8 cellular contexts compared by ENCODE assay signal in the genomic region with DNA sequence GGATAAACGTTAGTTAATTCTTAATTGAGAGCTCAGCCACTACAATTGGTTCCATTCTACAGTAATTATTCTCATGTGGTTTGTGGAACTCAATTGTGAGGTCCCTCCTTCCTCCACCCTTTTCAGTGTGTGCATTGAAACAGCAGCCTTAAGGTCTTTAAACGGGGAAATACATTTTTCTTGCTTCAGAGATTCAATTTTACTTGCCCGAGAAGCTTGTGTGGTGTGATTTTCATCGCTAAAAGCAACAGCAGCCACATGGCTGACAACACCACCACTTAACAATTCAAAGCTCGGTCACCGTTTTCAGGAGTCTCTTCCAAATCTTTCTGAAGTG. TPM values are rescaled to one million over a fixed set of nuclear protein-coding genes. Genes with fewer than 3 reads are reported as not detected.
A peak's percentile ranks its signal among the peaks of the same experiment; 100 is the strongest.
DNase-seq lines count a peak whose midpoint lies in the region; ATAC-seq and TF ChIP-seq lines count a peak whose summit lies in the region.

No MANE protein-coding gene starts in this region.

- peaks cover 3% of the 10 kb centered on the region for H3K36me3 Mint-ChIP-seq in T-helper 17 cell (ENCODE audit: low read depth)
- H3K36me3 Mint-ChIP-seq in stimulated activated naive B cell treated with anti-CD40 and anti-IgM and Interleukin-4, amounts not matched to agents 10 μg/mL and 1 μg/mL and 100 μg/mL, for 72 hours = no peaks in the 10 kb centered on the region

- H3K4me1 ChIP-seq in SK-N-SH (ENCODE audit: control insufficient read depth in 1 of 2, insufficient read depth in 2 of 2, low read depth in 1 of 2, low read length in 1 of 2) (peaks cover 17 to 38% of the 10 kb centered on the region in 2 experiments; a peak in 3 of 4 replicates), right cardiac atrium (ENCODE audit: control insufficient read depth, insufficient read depth, low read length) (peaks cover 4% of the 10 kb centered on the region)

- 0 out of 2 replicates have a peak, but pooled peaks have one; percentile 9 for TF ChIP-seq RAD21 in SK-N-SH (IDR thresholded peaks at IDR 0.05; ENCODE audit: low read length)

- H3K4me1 Mint-ChIP-seq in T-helper 17 cell = peaks cover 12% of the 10 kb centered on the region
- peaks cover 10 to 23% of the 10 kb centered on the region in 2 donors for H3K4me1 Mint-ChIP-seq in stimulated activated naive B cell treated with anti-CD40 and anti-IgM and Interleukin-4, amounts not matched to agents 10 μg/mL and 1 μg/mL and 100 μg/mL, for 72 hours

- H3K4me3 ChIP-seq in SK-N-SH (ENCODE audit: low read depth in 2 of 2, low read length in 1 of 2) = peak overlapping the region; percentile 78 to 85
- peak overlapping the region; percentile 84 for H3K4me3 ChIP-seq in right cardiac atrium (ENCODE audit: low read length)

- CTCF ChIA-PET in SK-N-SH (lab: Yijun Ruan, JAX) = interaction anchor here (0.6 to 1.8 kb wide), 5 partner anchors 10 to 129 kb away, joined by 3 to 5 read pairs (median 3); no protein-coding TSS in a partner anchor

- no peaks in the 10 kb centered on the region for H3K9me3 Mint-ChIP-seq in stimulated activated naive B cell treated with anti-CD40 and anti-IgM and Interleukin-4, amounts not matched to agents 10 μg/mL and 1 μg/mL and 100 μg/mL, for 72 hours

- TF ChIP-seq EP300 in SK-N-SH (IDR thresholded peaks at IDR 0.05; ENCODE audit: borderline replicate concordance in 1 of 2, low read depth in 1 of 2, low read length in 1 of 2) = peak in 1 of 2 experiments; percentile 26; a peak in 1 of 4 replicates

- peaks cover 48% of the 10 kb centered on the region for H3K79me2 ChIP-seq in SK-N-SH (ENCODE audit: insufficient read depth)

- WGBS in SK-N-SH (ENCODE audit: low lambda C conversion rate) = 6% methylated on average over 6 of the region's 6 CpGs
- under 1% methylated on average over 6 of the region's 6 CpGs for WGBS in right cardiac atrium

- no peak for TF ChIP-seq CTCF in SK-N-SH (IDR thresholded peaks at IDR 0.05)

- H3K9me2 ChIP-seq in SK-N-SH = no peaks in the 10 kb centered on the region

- POLR2A ChIA-PET in SK-N-SH (lab: Yijun Ruan, JAX) = no interaction called here

- H3K9me3 ChIP-seq in SK-N-SH (no peaks in the 10 kb centered on the region), T-helper 17 cell (ENCODE audit: control insufficient read depth, low read length, poor library complexity, severe bottlenecking) (no peaks in the 10 kb centered on the region), right cardiac atrium (ENCODE audit: control insufficient read depth, low read length) (no peaks in the 10 kb centered on the region)

- H3K27me3 Mint-ChIP-seq in T-helper 17 cell = peaks cover 30% of the 10 kb centered on the region
- peaks cover 0 to 5% of the 10 kb centered on the region in 2 donors for H3K27me3 Mint-ChIP-seq in stimulated activated naive B cell treated with anti-CD40 and anti-IgM and Interleukin-4, amounts not matched to agents 10 μg/mL and 1 μg/mL and 100 μg/mL, for 72 hours

- peaks cover 0 to 3% of the 10 kb centered on the region in 2 experiments for H3K36me3 ChIP-seq in SK-N-SH (replicated peaks in 1 of 2; ENCODE audit: control insufficient read depth in 1 of 2, insufficient read depth in 2 of 2, low read length in 1 of 2)

- H3K9ac ChIP-seq in SK-N-SH = peak overlapping the region; percentile 95

- peak overlapping the region; percentile 95 for H3K4me3 Mint-ChIP-seq in T-helper 17 cell
- peak overlapping the region; percentile 92 to 98 for H3K4me3 Mint-ChIP-seq in stimulated activated naive B cell treated with anti-CD40 and anti-IgM and Interleukin-4, amounts not matched to agents 10 μg/mL and 1 μg/mL and 100 μg/mL, for 72 hours

- H3K4me2 ChIP-seq in SK-N-SH = peak overlapping the region; percentile 87

- H3K27me3 ChIP-seq in SK-N-SH (ENCODE audit: insufficient read depth) (no peaks in the 10 kb centered on the region), right cardiac atrium (ENCODE audit: control insufficient read depth, insufficient read depth) (no peaks in the 10 kb centered on the region)

- DNase-seq in SK-N-SH = peak; percentile 21
- DNase-seq in T-helper 17 cell = no peak
- no peak for DNase-seq in right cardiac atrium
- DNase-seq in stimulated activated naive B cell treated with anti-CD40 and anti-IgM and Interleukin-4, amounts not matched to agents 10 μg/mL and 1 μg/mL and 100 μg/mL, for 72 hours = no peak
- DNase-seq in NCI-H1417 treated with DMSO at 0.1 percent for 48 hours (lab: John Stamatoyannopoulos, UW) = no peak
- no peak for DNase-seq in hippocampal formation (lab: John Stamatoyannopoulos, UW)

- H2AFZ ChIP-seq in SK-N-SH (ENCODE audit: low read depth) = peak overlapping the region; percentile 68

- intact Hi-C loops in right cardiac atrium (cut with DNase I) = loop anchor here in 3 of 4 donors (10.0 kb wide), 2 partner anchors 88 to 112 kb away; no protein-coding TSS in a partner anchor

- peaks cover 12% of the 10 kb centered on the region for H4K20me1 ChIP-seq in SK-N-SH (ENCODE audit: insufficient read depth)

- H3K27ac ChIP-seq in SK-N-SH (ENCODE audit: low read depth in 2 of 2, low read length in 1 of 2) = peak overlapping the region; percentile 93 to 95
- H3K27ac ChIP-seq in right cardiac atrium (ENCODE audit: low read length) = peak overlapping the region; percentile 94

- peak overlapping the region; percentile 96 for H3K27ac Mint-ChIP-seq in T-helper 17 cell
- peak overlapping the region; percentile 97 for H3K27ac Mint-ChIP-seq in stimulated activated naive B cell treated with anti-CD40 and anti-IgM and Interleukin-4, amounts not matched to agents 10 μg/mL and 1 μg/mL and 100 μg/mL, for 72 hours

- H3F3A ChIP-seq in SK-N-SH (replicated peaks; ENCODE audit: insufficient read depth) = peaks cover 14% of the 10 kb centered on the region

- ATAC-seq in SK-N-SH treated with all-trans-retinoic acid at 6 μM for 48 hours (no peak; the same call in 1 of the 3 replicates), HG02798 (IDR thresholded peaks at IDR 0.05; ENCODE audit: poor library complexity, unreplicated experiment) (peak; percentile 15), T-helper 17 cell (peak; percentile 8), right cardiac atrium (no peak)
- peak; percentile 32 to 37 for ATAC-seq in stimulated activated naive B cell treated with anti-CD40 and anti-IgM and Interleukin-4, amounts not matched to agents 10 μg/mL and 1 μg/mL and 100 μg/mL, for 72 hours (replicated peaks)

TF ChIP-seq in SK-N-SH, 30 proteins besides CTCF, POLR2A, EP300 and RAD21 (continues in another document):
- TF ChIP-seq POLR2AphosphoS5 (IDR thresholded peaks at IDR 0.05; ENCODE audit: low read depth, low read length) (no peak), GATA2 (CRISPR knock-in tag; IDR thresholded peaks at IDR 0.05) (no peak), SIN3A (IDR thresholded peaks at IDR 0.05; ENCODE audit: borderline replicate concordance, low read depth, low read length) (no peak), FOXM1 (IDR thresholded peaks at IDR 0.05; ENCODE audit: low read depth) (no peak), ELF1 (IDR thresholded peaks at IDR 0.05) (no peak)
- TF ChIP-seq, protein P1, sequence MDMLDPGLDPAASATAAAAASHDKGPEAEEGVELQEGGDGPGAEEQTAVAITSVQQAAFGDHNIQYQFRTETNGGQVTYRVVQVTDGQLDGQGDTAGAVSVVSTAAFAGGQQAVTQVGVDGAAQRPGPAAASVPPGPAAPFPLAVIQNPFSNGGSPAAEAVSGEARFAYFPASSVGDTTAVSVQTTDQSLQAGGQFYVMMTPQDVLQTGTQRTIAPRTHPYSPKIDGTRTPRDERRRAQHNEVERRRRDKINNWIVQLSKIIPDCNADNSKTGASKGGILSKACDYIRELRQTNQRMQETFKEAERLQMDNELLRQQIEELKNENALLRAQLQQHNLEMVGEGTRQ (IDR thresholded peaks at IDR 0.05; ENCODE audit: borderline replicate concordance, low read depth, low read length) = no peak

TF ChIP-seq in SK-N-SH treated with all-trans-retinoic acid at 6 μM for 48 hours, 23 proteins besides CTCF, POLR2A, EP300 and RAD21 (continues in another document):
- TF ChIP-seq ZFP3 (CRISPR knock-in tag; IDR thresholded peaks at IDR 0.05) (no peak), OSR1 (CRISPR knock-in tag; IDR thresholded peaks at IDR 0.05) (no peak), ESRRG (CRISPR knock-in tag; IDR thresholded peaks at IDR 0.05) (no peak), ZNF565 (CRISPR knock-in tag; conservative IDR thresholded peaks at IDR 0.05; ENCODE audit: low read depth) (no peak), SNAI2 (CRISPR knock-in tag; IDR thresholded peaks at IDR 0.05) (no peak), ZFP30 (CRISPR knock-in tag; IDR thresholded peaks at IDR 0.05) (no peak), RARB (CRISPR knock-in tag; IDR thresholded peaks at IDR 0.05) (no peak), ISL1 (CRISPR knock-in tag; IDR thresholded peaks at IDR 0.05) (no peak), GLIS3 (CRISPR knock-in tag; IDR thresholded peaks at IDR 0.05) (no peak)
- TF ChIP-seq, protein P2, sequence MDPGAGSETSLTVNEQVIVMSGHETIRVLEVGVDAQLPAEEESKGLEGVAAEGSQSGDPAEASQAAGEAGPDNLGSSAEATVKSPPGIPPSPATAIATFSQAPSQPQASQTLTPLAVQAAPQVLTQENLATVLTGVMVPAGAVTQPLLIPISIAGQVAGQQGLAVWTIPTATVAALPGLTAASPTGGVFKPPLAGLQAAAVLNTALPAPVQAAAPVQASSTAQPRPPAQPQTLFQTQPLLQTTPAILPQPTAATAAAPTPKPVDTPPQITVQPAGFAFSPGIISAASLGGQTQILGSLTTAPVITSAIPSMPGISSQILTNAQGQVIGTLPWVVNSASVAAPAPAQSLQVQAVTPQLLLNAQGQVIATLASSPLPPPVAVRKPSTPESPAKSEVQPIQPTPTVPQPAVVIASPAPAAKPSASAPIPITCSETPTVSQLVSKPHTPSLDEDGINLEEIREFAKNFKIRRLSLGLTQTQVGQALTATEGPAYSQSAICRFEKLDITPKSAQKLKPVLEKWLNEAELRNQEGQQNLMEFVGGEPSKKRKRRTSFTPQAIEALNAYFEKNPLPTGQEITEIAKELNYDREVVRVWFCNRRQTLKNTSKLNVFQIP (CRISPR knock-in tag; IDR thresholded peaks at IDR 0.05; ENCODE audit: borderline replicate concordance, low read depth) = no peak
- TF ChIP-seq, protein P3, sequence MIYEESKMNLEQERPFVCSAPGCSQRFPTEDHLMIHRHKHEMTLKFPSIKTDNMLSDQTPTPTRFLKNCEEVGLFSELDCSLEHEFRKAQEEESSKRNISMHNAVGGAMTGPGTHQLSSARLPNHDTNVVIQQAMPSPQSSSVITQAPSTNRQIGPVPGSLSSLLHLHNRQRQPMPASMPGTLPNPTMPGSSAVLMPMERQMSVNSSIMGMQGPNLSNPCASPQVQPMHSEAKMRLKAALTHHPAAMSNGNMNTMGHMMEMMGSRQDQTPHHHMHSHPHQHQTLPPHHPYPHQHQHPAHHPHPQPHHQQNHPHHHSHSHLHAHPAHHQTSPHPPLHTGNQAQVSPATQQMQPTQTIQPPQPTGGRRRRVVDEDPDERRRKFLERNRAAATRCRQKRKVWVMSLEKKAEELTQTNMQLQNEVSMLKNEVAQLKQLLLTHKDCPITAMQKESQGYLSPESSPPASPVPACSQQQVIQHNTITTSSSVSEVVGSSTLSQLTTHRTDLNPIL (CRISPR knock-in tag; IDR thresholded peaks at IDR 0.05; ENCODE audit: low read depth) = no peak

RNA-seq across cellular contexts. Expression of a gene that starts 0.7 kb away (rescaled TPM):
- polyA plus RNA-seq in SK-N-SH (2012; rRNA removed) (55.0 and 74.3 TPM in 2 replicates), right cardiac atrium (26.4 TPM)
- polyA plus RNA-seq in SK-N-SH (2012; cell fraction: cytosol; rRNA removed) = 60.6 and 69.2 TPM in 2 replicates
- polyA plus RNA-seq in SK-N-SH (2012; cell fraction: nucleus; rRNA removed) = 89.8 and 149 TPM in 2 replicates
- total RNA-seq in T-helper 17 cell (1 to 10 TPM; 2.1 to 4.1 TPM), right cardiac atrium (100 to 1,000 TPM in 2 of 4 donors, 10 to 100 TPM in 2; 72.4 to 176 (median 94.8) TPM)

Comparison
In these comparisons a context has a peak if more than half of its experiments do, and no peak if none do; other contexts are left out.
1. ATAC-seq: peak in HG02798 (single experiment), T-helper 17 cell (single experiment) and stimulated activated naive B cell treated with anti-CD40 and anti-IgM and Interleukin-4, amounts not matched to agents 10 μg/mL and 1 μg/mL and 100 μg/mL, for 72 hours (2 of 2); none in SK-N-SH treated with all-trans-retinoic acid at 6 μM for 48 hours (single experiment) and right cardiac atrium (0 of 2).
2. RNA of a gene that starts 0.7 kb away (total RNA-seq): 72.4 to 176 TPM in right cardiac atrium; 2.1 to 4.1 TPM in T-helper 17 cell; every median in the first group is over 10 times any median in the second.